In genomic region chrX:136423724-136424123, GRCh38 we compare ENCODE assay signal across 29 cellular contexts.
"Had no signal": no experiment of that assay in that cellular context is flagged by ENCODE, and none has a peak within 500 bp of the region (broad histone marks: within the 10 kb centered on the region; RNA-seq: fewer than 3 reads in every experiment).

No MANE protein-coding gene starts in this region.

- ATAC-seq: activated CD4-positive, alpha-beta T cell treated with anti-CD3 and anti-CD28 coated beads for 36 hours; activated naive CD4-positive, alpha-beta T cell treated with anti-CD3 and anti-CD28 coated beads, Interleukin-2, amount 50 U/mL, for 72 hours; activated T-cell treated with anti-CD3 and anti-CD28 coated beads, Interleukin-2, amount 50 U/mL, for 72 hours; body of pancreas; gastroesophageal sphincter; heart right ventricle had no signal

- H3K27ac ChIP-seq: body of pancreas, cardiac muscle cell, colonic mucosa, esophagus muscularis mucosa, gastroesophageal sphincter, heart right ventricle had no signal

- H3K36me3 ChIP-seq: cardiac muscle cell, colonic mucosa, esophagus muscularis mucosa, gastroesophageal sphincter, heart right ventricle had no signal

- H3K4me1 Mint-ChIP-seq: activated CD4-positive, alpha-beta memory T cell treated with anti-CD3 and anti-CD28 coated beads, Interleukin-2, amount 10 ng/mL, durations not matched to agents 7 days and 5 days; activated CD4-positive, alpha-beta T cell treated with anti-CD3 and anti-CD28 coated beads for 36 hours; activated CD4-positive, alpha-beta T cell treated with anti-CD3 and anti-CD28 coated beads, Interleukin-2, amount 10 ng/mL, durations not matched to agents 24 days and 14 days; activated naive CD4-positive, alpha-beta T cell treated with anti-CD3 and anti-CD28 coated beads, Interleukin-2, amount 10 ng/mL, durations not matched to agents 7 days and 5 days; activated naive CD8-positive, alpha-beta T cell treated with anti-CD3 and anti-CD28 coated beads, Interleukin-2, amount 10 ng/mL, durations not matched to agents 7 days and 5 days had no signal

- DNase-seq: activated CD4-positive, alpha-beta memory T cell treated with anti-CD3 and anti-CD28 coated beads, Interleukin-2, amount 10 ng/mL, durations not matched to agents 7 days and 5 days; activated CD4-positive, alpha-beta T cell treated with anti-CD3 and anti-CD28 coated beads for 36 hours; activated CD4-positive, alpha-beta T cell treated with anti-CD3 and anti-CD28 coated beads, Interleukin-2, amount 10 ng/mL, durations not matched to agents 24 days and 14 days; activated CD4-positive, CD25-positive, alpha-beta regulatory T cell; activated CD4-positive, CD25-positive, alpha-beta regulatory T cell treated with anti-CD3 and anti-CD28 coated beads, Interleukin-2, amount 50 U/mL, for 72 hours; activated CD8-positive, alpha-beta memory T cell treated with anti-CD3 and anti-CD28 coated beads, Interleukin-2, amount 50 U/mL, for 48 hours; activated gamma-delta T cell; activated naive CD4-positive, alpha-beta T cell; activated naive CD4-positive, alpha-beta T cell treated with anti-CD3 and anti-CD28 coated beads, Interleukin-2, amount 10 ng/mL, durations not matched to agents 7 days and 5 days; activated naive CD8-positive, alpha-beta T cell treated with anti-CD3 and anti-CD28 coated beads, Interleukin-2, amount 10 ng/mL, durations not matched to agents 7 days and 5 days; activated T-cell treated with anti-CD3 and anti-CD28 coated beads for 4 hours; activated T-cell treated with anti-CD3 and anti-CD28 coated beads, Interleukin-2, amount 50 U/mL, for 24 hours; activated T-cell treated with anti-CD3 and anti-CD28 coated beads, Interleukin-2, amount 50 U/mL, for 72 hours; amniotic stem cell; anterior cingulate cortex; body of pancreas; central memory CD4-positive, alpha-beta T cell; cerebellar nuclear complex; colonic mucosa; effector CD8-positive, alpha-beta T cell; foreskin melanocyte; heart right ventricle; T-helper 2 cell had no signal

- H3K4me3 Mint-ChIP-seq: activated CD4-positive, alpha-beta memory T cell treated with anti-CD3 and anti-CD28 coated beads, Interleukin-2, amount 10 ng/mL, durations not matched to agents 7 days and 5 days; activated CD4-positive, alpha-beta T cell treated with anti-CD3 and anti-CD28 coated beads for 36 hours; activated CD4-positive, alpha-beta T cell treated with anti-CD3 and anti-CD28 coated beads, Interleukin-2, amount 10 ng/mL, durations not matched to agents 24 days and 14 days; activated naive CD4-positive, alpha-beta T cell treated with anti-CD3 and anti-CD28 coated beads, Interleukin-2, amount 10 ng/mL, durations not matched to agents 7 days and 5 days; activated naive CD8-positive, alpha-beta T cell treated with anti-CD3 and anti-CD28 coated beads, Interleukin-2, amount 10 ng/mL, durations not matched to agents 7 days and 5 days; activated T-cell treated with anti-CD3 and anti-CD28 coated beads, Interleukin-2, amount 50 U/mL, for 24 hours; activated T-cell treated with anti-CD3 and anti-CD28 coated beads, Interleukin-2, amount 50 U/mL, for 72 hours had no signal

- H3K27me3 Mint-ChIP-seq: activated CD4-positive, alpha-beta T cell treated with anti-CD3 and anti-CD28 coated beads for 36 hours; activated CD4-positive, alpha-beta T cell treated with anti-CD3 and anti-CD28 coated beads, Interleukin-2, amount 10 ng/mL, durations not matched to agents 24 days and 14 days; activated naive CD4-positive, alpha-beta T cell treated with anti-CD3 and anti-CD28 coated beads, Interleukin-2, amount 10 ng/mL, durations not matched to agents 7 days and 5 days had no signal

- H3K27ac Mint-ChIP-seq: activated CD4-positive, alpha-beta memory T cell treated with anti-CD3 and anti-CD28 coated beads, Interleukin-2, amount 10 ng/mL, durations not matched to agents 7 days and 5 days; activated CD4-positive, alpha-beta T cell treated with anti-CD3 and anti-CD28 coated beads for 36 hours; activated CD4-positive, alpha-beta T cell treated with anti-CD3 and anti-CD28 coated beads, Interleukin-2, amount 10 ng/mL, durations not matched to agents 24 days and 14 days; activated naive CD4-positive, alpha-beta T cell treated with anti-CD3 and anti-CD28 coated beads, Interleukin-2, amount 10 ng/mL, durations not matched to agents 7 days and 5 days; activated naive CD4-positive, alpha-beta T cell treated with anti-CD3 and anti-CD28 coated beads, Interleukin-2, amount 50 U/mL, for 72 hours; activated naive CD8-positive, alpha-beta T cell treated with anti-CD3 and anti-CD28 coated beads, Interleukin-2, amount 10 ng/mL, durations not matched to agents 7 days and 5 days; activated T-cell treated with anti-CD3 and anti-CD28 coated beads, Interleukin-2, amount 50 U/mL, for 24 hours; activated T-cell treated with anti-CD3 and anti-CD28 coated beads, Interleukin-2, amount 50 U/mL, for 72 hours had no signal

- FAIRE-seq: endometrium, endothelial cell of umbilical vein had no signal

- H3K9me3 Mint-ChIP-seq: activated CD4-positive, alpha-beta memory T cell treated with anti-CD3 and anti-CD28 coated beads, Interleukin-2, amount 10 ng/mL, durations not matched to agents 7 days and 5 days; activated CD4-positive, alpha-beta T cell treated with anti-CD3 and anti-CD28 coated beads, Interleukin-2, amount 10 ng/mL, durations not matched to agents 24 days and 14 days; activated naive CD4-positive, alpha-beta T cell treated with anti-CD3 and anti-CD28 coated beads, Interleukin-2, amount 10 ng/mL, durations not matched to agents 7 days and 5 days; activated naive CD8-positive, alpha-beta T cell treated with anti-CD3 and anti-CD28 coated beads, Interleukin-2, amount 10 ng/mL, durations not matched to agents 7 days and 5 days; activated T-cell treated with anti-CD3 and anti-CD28 coated beads, Interleukin-2, amount 50 U/mL, for 24 hours had no signal

- H3K4me1 ChIP-seq: body of pancreas, colonic mucosa, esophagus muscularis mucosa, gastroesophageal sphincter, heart right ventricle had no signal

- H3K27me3 ChIP-seq: body of pancreas, cardiac muscle cell, colonic mucosa, esophagus muscularis mucosa, gastroesophageal sphincter had no signal

- H3K4me3 ChIP-seq: body of pancreas, cardiac muscle cell, colonic mucosa, esophagus muscularis mucosa, gastroesophageal sphincter, heart right ventricle had no signal

- H3K36me3 Mint-ChIP-seq: activated naive CD4-positive, alpha-beta T cell treated with anti-CD3 and anti-CD28 coated beads, Interleukin-2, amount 10 ng/mL, durations not matched to agents 7 days and 5 days; activated naive CD4-positive, alpha-beta T cell treated with anti-CD3 and anti-CD28 coated beads, Interleukin-2, amount 50 U/mL, for 72 hours; activated naive CD8-positive, alpha-beta T cell treated with anti-CD3 and anti-CD28 coated beads, Interleukin-2, amount 10 ng/mL, durations not matched to agents 7 days and 5 days had no signal
